In the genomic region with DNA sequence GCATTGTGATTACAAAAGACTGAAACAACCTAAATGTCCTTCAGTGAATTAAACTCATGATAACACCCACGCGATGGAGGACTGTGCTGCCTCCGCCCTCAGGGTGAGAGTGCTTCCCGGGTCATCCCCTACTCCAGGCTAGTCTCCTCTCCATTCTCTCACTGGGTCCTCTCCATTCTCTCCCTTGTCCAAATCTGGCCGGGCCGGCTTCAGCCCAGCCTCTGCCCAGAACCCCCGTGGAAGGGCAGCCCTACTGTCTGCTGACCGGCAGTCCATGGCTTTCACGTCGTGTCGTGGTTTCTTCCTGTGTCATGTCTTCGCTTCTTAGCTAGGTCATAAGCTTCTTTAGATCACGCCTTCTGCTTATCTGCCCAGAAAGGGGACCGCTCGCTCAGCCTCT, we compare ENCODE assay signal across 1 cellular context.
TF ChIP-seq lines count a peak whose summit lies in the region.

No MANE protein-coding gene starts in this region.

TF ChIP-seq in GM23338, 12 proteins besides CTCF, POLR2A, EP300 and RAD21 (continued from another document):
- TF ChIP-seq, protein P1, sequence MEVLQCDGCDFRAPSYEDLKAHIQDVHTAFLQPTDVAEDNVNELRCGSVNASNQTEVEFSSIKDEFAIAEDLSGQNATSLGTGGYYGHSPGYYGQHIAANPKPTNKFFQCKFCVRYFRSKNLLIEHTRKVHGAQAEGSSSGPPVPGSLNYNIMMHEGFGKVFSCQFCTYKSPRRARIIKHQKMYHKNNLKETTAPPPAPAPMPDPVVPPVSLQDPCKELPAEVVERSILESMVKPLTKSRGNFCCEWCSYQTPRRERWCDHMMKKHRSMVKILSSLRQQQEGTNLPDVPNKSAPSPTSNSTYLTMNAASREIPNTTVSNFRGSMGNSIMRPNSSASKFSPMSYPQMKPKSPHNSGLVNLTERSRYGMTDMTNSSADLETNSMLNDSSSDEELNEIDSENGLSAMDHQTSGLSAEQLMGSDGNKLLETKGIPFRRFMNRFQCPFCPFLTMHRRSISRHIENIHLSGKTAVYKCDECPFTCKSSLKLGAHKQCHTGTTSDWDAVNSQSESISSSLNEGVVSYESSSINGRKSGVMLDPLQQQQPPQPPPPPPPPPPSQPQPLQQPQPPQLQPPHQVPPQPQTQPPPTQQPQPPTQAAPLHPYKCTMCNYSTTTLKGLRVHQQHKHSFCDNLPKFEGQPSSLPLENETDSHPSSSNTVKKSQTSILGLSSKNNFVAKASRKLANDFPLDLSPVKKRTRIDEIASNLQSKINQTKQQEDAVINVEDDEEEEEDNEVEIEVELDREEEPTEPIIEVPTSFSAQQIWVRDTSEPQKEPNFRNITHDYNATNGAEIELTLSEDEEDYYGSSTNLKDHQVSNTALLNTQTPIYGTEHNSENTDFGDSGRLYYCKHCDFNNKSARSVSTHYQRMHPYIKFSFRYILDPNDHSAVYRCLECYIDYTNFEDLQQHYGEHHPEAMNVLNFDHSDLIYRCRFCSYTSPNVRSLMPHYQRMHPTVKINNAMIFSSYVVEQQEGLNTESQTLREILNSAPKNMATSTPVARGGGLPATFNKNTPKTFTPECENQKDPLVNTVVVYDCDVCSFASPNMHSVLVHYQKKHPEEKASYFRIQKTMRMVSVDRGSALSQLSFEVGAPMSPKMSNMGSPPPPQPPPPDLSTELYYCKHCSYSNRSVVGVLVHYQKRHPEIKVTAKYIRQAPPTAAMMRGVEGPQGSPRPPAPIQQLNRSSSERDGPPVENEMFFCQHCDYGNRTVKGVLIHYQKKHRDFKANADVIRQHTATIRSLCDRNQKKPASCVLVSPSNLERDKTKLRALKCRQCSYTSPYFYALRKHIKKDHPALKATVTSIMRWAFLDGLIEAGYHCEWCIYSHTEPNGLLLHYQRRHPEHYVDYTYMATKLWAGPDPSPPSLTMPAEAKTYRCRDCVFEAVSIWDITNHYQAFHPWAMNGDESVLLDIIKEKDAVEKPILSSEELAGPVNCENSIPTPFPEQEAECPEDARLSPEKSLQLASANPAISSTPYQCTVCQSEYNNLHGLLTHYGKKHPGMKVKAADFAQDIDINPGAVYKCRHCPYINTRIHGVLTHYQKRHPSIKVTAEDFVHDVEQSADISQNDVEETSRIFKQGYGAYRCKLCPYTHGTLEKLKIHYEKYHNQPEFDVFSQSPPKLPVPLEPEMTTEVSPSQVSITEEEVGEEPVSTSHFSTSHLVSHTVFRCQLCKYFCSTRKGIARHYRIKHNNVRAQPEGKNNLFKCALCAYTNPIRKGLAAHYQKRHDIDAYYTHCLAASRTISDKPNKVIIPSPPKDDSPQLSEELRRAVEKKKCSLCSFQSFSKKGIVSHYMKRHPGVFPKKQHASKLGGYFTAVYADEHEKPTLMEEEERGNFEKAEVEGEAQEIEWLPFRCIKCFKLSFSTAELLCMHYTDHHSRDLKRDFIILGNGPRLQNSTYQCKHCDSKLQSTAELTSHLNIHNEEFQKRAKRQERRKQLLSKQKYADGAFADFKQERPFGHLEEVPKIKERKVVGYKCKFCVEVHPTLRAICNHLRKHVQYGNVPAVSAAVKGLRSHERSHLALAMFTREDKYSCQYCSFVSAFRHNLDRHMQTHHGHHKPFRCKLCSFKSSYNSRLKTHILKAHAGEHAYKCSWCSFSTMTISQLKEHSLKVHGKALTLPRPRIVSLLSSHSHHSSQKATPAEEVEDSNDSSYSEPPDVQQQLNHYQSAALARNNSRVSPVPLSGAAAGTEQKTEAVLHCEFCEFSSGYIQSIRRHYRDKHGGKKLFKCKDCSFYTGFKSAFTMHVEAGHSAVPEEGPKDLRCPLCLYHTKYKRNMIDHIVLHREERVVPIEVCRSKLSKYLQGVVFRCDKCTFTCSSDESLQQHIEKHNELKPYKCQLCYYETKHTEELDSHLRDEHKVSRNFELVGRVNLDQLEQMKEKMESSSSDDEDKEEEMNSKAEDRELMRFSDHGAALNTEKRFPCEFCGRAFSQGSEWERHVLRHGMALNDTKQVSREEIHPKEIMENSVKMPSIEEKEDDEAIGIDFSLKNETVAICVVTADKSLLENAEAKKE (CRISPR knock-in tag; IDR thresholded peaks at IDR 0.05): no peak
- TF ChIP-seq ZNF114 (CRISPR knock-in tag; IDR thresholded peaks at IDR 0.05) (no peak), STAT1 (IDR thresholded peaks at IDR 0.05; ENCODE audit: unreplicated experiment) (no peak), EZH2 (IDR thresholded peaks at IDR 0.05; ENCODE audit: low read depth, unreplicated experiment) (no peak), POLR2AphosphoS5 (IDR thresholded peaks at IDR 0.05; ENCODE audit: low read depth) (no peak), CREB1 (CRISPR knock-in tag; IDR thresholded peaks at IDR 0.05; ENCODE audit: low read depth) (no peak)
- TF ChIP-seq, protein P2, sequence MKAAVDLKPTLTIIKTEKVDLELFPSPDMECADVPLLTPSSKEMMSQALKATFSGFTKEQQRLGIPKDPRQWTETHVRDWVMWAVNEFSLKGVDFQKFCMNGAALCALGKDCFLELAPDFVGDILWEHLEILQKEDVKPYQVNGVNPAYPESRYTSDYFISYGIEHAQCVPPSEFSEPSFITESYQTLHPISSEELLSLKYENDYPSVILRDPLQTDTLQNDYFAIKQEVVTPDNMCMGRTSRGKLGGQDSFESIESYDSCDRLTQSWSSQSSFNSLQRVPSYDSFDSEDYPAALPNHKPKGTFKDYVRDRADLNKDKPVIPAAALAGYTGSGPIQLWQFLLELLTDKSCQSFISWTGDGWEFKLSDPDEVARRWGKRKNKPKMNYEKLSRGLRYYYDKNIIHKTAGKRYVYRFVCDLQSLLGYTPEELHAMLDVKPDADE (IDR thresholded peaks at IDR 0.05): no peak
- TF ChIP-seq, protein P3, sequence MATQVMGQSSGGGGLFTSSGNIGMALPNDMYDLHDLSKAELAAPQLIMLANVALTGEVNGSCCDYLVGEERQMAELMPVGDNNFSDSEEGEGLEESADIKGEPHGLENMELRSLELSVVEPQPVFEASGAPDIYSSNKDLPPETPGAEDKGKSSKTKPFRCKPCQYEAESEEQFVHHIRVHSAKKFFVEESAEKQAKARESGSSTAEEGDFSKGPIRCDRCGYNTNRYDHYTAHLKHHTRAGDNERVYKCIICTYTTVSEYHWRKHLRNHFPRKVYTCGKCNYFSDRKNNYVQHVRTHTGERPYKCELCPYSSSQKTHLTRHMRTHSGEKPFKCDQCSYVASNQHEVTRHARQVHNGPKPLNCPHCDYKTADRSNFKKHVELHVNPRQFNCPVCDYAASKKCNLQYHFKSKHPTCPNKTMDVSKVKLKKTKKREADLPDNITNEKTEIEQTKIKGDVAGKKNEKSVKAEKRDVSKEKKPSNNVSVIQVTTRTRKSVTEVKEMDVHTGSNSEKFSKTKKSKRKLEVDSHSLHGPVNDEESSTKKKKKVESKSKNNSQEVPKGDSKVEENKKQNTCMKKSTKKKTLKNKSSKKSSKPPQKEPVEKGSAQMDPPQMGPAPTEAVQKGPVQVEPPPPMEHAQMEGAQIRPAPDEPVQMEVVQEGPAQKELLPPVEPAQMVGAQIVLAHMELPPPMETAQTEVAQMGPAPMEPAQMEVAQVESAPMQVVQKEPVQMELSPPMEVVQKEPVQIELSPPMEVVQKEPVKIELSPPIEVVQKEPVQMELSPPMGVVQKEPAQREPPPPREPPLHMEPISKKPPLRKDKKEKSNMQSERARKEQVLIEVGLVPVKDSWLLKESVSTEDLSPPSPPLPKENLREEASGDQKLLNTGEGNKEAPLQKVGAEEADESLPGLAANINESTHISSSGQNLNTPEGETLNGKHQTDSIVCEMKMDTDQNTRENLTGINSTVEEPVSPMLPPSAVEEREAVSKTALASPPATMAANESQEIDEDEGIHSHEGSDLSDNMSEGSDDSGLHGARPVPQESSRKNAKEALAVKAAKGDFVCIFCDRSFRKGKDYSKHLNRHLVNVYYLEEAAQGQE (IDR thresholded peaks at IDR 0.05; ENCODE audit: unreplicated experiment): no peak
